In genomic region chr10:61943699-61944444, GRCh38 we compare ENCODE assay signal across 8 cellular contexts. TPM values are rescaled to one million over a fixed set of nuclear protein-coding genes. Genes with fewer than 3 reads are reported as not detected.
DNase-seq lines count a peak whose midpoint lies in the region; ATAC-seq and TF ChIP-seq lines count a peak whose summit lies in the region.

No MANE protein-coding gene starts in this region.

- CTCF ChIA-PET in activated naive CD4-positive, alpha-beta T cell treated with anti-CD3 and anti-CD28 coated beads, Interleukin-2, amount 10 ng/mL, durations not matched to agents 7 days and 5 days (lab: Charles Lee) = interaction anchor here (0.8 to 1.9 kb wide), 8 partner anchors 10 to 95 kb away, joined by 3 to 10 read pairs (median 3); no protein-coding TSS in a partner anchor

- peak; percentile 54 for ATAC-seq in HG03342 (IDR thresholded peaks at IDR 0.05; ENCODE audit: unreplicated experiment)
- peak; percentile 62 to 78 for ATAC-seq in left cardiac atrium
- peak; percentile 74 for ATAC-seq in stimulated activated memory B cell treated with anti-CD40 and anti-IgM and Interleukin-4, amounts not matched to agents 10 μg/mL and 1 μg/mL and 100 μg/mL, for 72 hours

- peak; percentile 9 for DNase-seq in stimulated activated CD4-positive, alpha-beta T cell treated with anti-CD3 and anti-CD28 coated beads, Interleukin-2, amount 100 ng/mL, for 4 hours (ENCODE audit: low read depth)
- DNase-seq in stimulated activated CD4-positive, alpha-beta T cell treated with anti-CD3 and anti-CD28 coated beads, Interleukin-12 subunit alpha, Interleukin-12 subunit beta, amount 100 ng/mL, for 4 hours = no peak
- DNase-seq in activated naive CD4-positive, alpha-beta T cell treated with anti-CD3 and anti-CD28 coated beads, Interleukin-2, amount 10 ng/mL, durations not matched to agents 7 days and 5 days = no peak
- no peak for DNase-seq in left cardiac atrium
- no peak for DNase-seq in H7
- DNase-seq in progenitor cell of endocrine pancreas (ENCODE audit: low spot score, unreplicated experiment) = no peak

- H3K27me3 ChIP-seq in H7 (ENCODE audit: control insufficient read depth, insufficient read depth, low read length) = no peaks in the 10 kb centered on the region

- H3K27me3 Mint-ChIP-seq in activated naive CD4-positive, alpha-beta T cell treated with anti-CD3 and anti-CD28 coated beads, Interleukin-2, amount 10 ng/mL, durations not matched to agents 7 days and 5 days = no peaks in the 10 kb centered on the region
- H3K27me3 Mint-ChIP-seq in stimulated activated memory B cell treated with anti-CD40 and anti-IgM and Interleukin-4, amounts not matched to agents 10 μg/mL and 1 μg/mL and 100 μg/mL, for 72 hours = no peaks in the 10 kb centered on the region
- H3K27me3 Mint-ChIP-seq in progenitor cell of endocrine pancreas = peaks cover 6% of the 10 kb centered on the region

- H3K36me3 ChIP-seq in H7 (replicated peaks; ENCODE audit: control insufficient read depth, insufficient read depth, low read length) = no peaks in the 10 kb centered on the region

- intact Hi-C loops in left cardiac atrium (cut with DNase I) = loop anchor here in 1 of 2 donors (5.0 kb wide), 1 partner anchor 42 kb away; the partner anchor contains the start of gene ARID5B

- no peak overlapping the region for H3K4me3 ChIP-seq in H7 (ENCODE audit: insufficient read depth, low read depth, low read length)

- H3K27ac Mint-ChIP-seq in activated naive CD4-positive, alpha-beta T cell treated with anti-CD3 and anti-CD28 coated beads, Interleukin-2, amount 10 ng/mL, durations not matched to agents 7 days and 5 days = peak overlapping the region; percentile 94
- H3K27ac Mint-ChIP-seq in stimulated activated memory B cell treated with anti-CD40 and anti-IgM and Interleukin-4, amounts not matched to agents 10 μg/mL and 1 μg/mL and 100 μg/mL, for 72 hours = peak overlapping the region; percentile 92
- no peak overlapping the region for H3K27ac Mint-ChIP-seq in progenitor cell of endocrine pancreas

- no peaks in the 10 kb centered on the region for H3K9me3 Mint-ChIP-seq in activated naive CD4-positive, alpha-beta T cell treated with anti-CD3 and anti-CD28 coated beads, Interleukin-2, amount 10 ng/mL, durations not matched to agents 7 days and 5 days
- H3K9me3 Mint-ChIP-seq in stimulated activated memory B cell treated with anti-CD40 and anti-IgM and Interleukin-4, amounts not matched to agents 10 μg/mL and 1 μg/mL and 100 μg/mL, for 72 hours = no peaks in the 10 kb centered on the region
- H3K9me3 Mint-ChIP-seq in progenitor cell of endocrine pancreas (ENCODE audit: low read depth) = no peaks in the 10 kb centered on the region

- H3K36me3 Mint-ChIP-seq in activated naive CD4-positive, alpha-beta T cell treated with anti-CD3 and anti-CD28 coated beads, Interleukin-2, amount 10 ng/mL, durations not matched to agents 7 days and 5 days = peaks cover 77% of the 10 kb centered on the region
- peaks cover 69% of the 10 kb centered on the region for H3K36me3 Mint-ChIP-seq in stimulated activated memory B cell treated with anti-CD40 and anti-IgM and Interleukin-4, amounts not matched to agents 10 μg/mL and 1 μg/mL and 100 μg/mL, for 72 hours
- H3K36me3 Mint-ChIP-seq in progenitor cell of endocrine pancreas (ENCODE audit: insufficient read depth) = peaks cover 25% of the 10 kb centered on the region

- H3K4me3 Mint-ChIP-seq in activated naive CD4-positive, alpha-beta T cell treated with anti-CD3 and anti-CD28 coated beads, Interleukin-2, amount 10 ng/mL, durations not matched to agents 7 days and 5 days = peak overlapping the region; percentile 71
- peak overlapping the region; percentile 62 for H3K4me3 Mint-ChIP-seq in stimulated activated memory B cell treated with anti-CD40 and anti-IgM and Interleukin-4, amounts not matched to agents 10 μg/mL and 1 μg/mL and 100 μg/mL, for 72 hours
- H3K4me3 Mint-ChIP-seq in progenitor cell of endocrine pancreas (ENCODE audit: low read depth) = no peak overlapping the region

- TF ChIP-seq CTCF in progenitor cell of endocrine pancreas (IDR thresholded peaks at IDR 0.05; ENCODE audit: unreplicated experiment) = no peak

- peaks cover 59% of the 10 kb centered on the region for H3K4me1 Mint-ChIP-seq in activated naive CD4-positive, alpha-beta T cell treated with anti-CD3 and anti-CD28 coated beads, Interleukin-2, amount 10 ng/mL, durations not matched to agents 7 days and 5 days
- peaks cover 54% of the 10 kb centered on the region for H3K4me1 Mint-ChIP-seq in stimulated activated memory B cell treated with anti-CD40 and anti-IgM and Interleukin-4, amounts not matched to agents 10 μg/mL and 1 μg/mL and 100 μg/mL, for 72 hours
- peaks cover 18% of the 10 kb centered on the region for H3K4me1 Mint-ChIP-seq in progenitor cell of endocrine pancreas (ENCODE audit: low read depth)

RNA-seq across cellular contexts. Expression of gene ARID5B, which starts 42.4 kb away (rescaled TPM):
- 10 to 100 TPM; 36.5 to 37.9 TPM for total RNA-seq in left cardiac atrium
- 1.3 and 1.4 TPM in 2 replicates for total RNA-seq in H7 (2014; rRNA removed; shearing (Covaris generic))
- 19.7 and 22.5 TPM in 2 replicates for total RNA-seq in progenitor cell of endocrine pancreas
